Comparison of ENCODE assay signal across 1 cellular context in the genomic region with DNA sequence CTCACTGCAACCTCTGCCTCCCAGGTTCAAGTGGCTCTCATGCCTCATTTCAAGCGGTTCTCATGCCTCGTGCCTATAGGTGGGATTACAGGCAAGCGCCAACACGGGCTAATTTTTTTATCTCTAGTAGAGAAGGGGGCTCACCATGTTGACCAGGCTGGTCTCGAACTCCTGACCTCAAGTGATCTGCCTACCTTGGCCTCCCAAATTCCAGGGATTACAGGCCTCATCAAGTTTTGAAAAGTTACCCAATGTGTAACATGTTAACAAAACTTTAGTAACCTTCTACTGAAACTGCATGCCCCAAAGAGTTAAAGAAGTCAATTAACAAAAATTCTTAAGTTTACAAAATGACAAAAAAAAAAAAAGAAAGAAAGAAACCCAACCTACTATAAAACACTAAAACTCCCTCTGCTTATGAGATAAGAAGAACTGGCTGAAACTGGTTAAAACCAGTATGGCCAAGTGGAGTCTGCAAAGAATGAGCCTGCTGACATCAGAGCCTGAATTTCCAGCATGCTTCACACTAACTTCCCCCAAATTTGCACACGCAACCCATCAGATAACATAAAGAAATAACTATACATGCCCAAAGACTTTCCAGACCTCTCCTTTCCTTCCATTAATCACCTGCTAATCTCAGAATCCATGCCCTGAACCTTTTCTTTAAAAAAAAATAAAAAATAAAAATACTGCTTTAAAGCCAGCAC.
A peak's percentile ranks its signal among the peaks of the same experiment; 100 is the strongest.
TF ChIP-seq lines count a peak whose summit lies in the region.

No MANE protein-coding gene starts in this region.

TF ChIP-seq in K562, 482 proteins besides CTCF, POLR2A, EP300 and RAD21 (continued from another document and continues in another):
- TF ChIP-seq CBFB (CRISPR knock-in tag; IDR thresholded peaks at IDR 0.05) (no peak), ZNF384 (IDR thresholded peaks at IDR 0.05; ENCODE audit: low read depth, low read length) (peak; percentile 80), ARID1B (IDR thresholded peaks at IDR 0.05) (peak; percentile 63), ZNF584 (CRISPR knock-in tag; IDR thresholded peaks at IDR 0.05; ENCODE audit: low read depth) (peak; percentile 91), CAMTA2 (CRISPR knock-in tag; conservative IDR thresholded peaks at IDR 0.05) (no peak), POLR2AphosphoS2 (IDR thresholded peaks at IDR 0.05; ENCODE audit: low read length) (peak; percentile 51; the same call in 1 of the 2 replicates), RBFOX2 (IDR thresholded peaks at IDR 0.05; ENCODE audit: low read depth, low read length) (no peak), CEBPB (tag; IDR thresholded peaks at IDR 0.05) (peak; percentile 23), ESRRA (IDR thresholded peaks at IDR 0.05; ENCODE audit: borderline replicate concordance, low read depth) (0 out of 2 replicates have a peak, but pooled peaks have one; percentile 7), ZNF77 (CRISPR knock-in tag; IDR thresholded peaks at IDR 0.05) (no peak)
- TF ChIP-seq, protein P1, sequence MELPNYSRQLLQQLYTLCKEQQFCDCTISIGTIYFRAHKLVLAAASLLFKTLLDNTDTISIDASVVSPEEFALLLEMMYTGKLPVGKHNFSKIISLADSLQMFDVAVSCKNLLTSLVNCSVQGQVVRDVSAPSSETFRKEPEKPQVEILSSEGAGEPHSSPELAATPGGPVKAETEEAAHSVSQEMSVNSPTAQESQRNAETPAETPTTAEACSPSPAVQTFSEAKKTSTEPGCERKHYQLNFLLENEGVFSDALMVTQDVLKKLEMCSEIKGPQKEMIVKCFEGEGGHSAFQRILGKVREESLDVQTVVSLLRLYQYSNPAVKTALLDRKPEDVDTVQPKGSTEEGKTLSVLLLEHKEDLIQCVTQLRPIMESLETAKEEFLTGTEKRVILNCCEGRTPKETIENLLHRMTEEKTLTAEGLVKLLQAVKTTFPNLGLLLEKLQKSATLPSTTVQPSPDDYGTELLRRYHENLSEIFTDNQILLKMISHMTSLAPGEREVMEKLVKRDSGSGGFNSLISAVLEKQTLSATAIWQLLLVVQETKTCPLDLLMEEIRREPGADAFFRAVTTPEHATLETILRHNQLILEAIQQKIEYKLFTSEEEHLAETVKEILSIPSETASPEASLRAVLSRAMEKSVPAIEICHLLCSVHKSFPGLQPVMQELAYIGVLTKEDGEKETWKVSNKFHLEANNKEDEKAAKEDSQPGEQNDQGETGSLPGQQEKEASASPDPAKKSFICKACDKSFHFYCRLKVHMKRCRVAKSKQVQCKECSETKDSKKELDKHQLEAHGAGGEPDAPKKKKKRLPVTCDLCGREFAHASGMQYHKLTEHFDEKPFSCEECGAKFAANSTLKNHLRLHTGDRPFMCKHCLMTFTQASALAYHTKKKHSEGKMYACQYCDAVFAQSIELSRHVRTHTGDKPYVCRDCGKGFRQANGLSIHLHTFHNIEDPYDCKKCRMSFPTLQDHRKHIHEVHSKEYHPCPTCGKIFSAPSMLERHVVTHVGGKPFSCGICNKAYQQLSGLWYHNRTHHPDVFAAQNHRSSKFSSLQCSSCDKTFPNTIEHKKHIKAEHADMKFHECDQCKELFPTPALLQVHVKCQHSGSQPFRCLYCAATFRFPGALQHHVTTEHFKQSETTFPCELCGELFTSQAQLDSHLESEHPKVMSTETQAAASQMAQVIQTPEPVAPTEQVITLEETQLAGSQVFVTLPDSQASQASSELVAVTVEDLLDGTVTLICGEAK (IDR thresholded peaks at IDR 0.05) = 0 out of 2 replicates have a peak, but pooled peaks have one; percentile 47
- TF ChIP-seq, protein P1 (CRISPR knock-in tag; IDR thresholded peaks at IDR 0.05) = no peak
- TF ChIP-seq, protein P2, sequence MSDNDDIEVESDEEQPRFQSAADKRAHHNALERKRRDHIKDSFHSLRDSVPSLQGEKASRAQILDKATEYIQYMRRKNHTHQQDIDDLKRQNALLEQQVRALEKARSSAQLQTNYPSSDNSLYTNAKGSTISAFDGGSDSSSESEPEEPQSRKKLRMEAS (CRISPR knock-in tag; IDR thresholded peaks at IDR 0.05) = no peak
- TF ChIP-seq, protein P3, sequence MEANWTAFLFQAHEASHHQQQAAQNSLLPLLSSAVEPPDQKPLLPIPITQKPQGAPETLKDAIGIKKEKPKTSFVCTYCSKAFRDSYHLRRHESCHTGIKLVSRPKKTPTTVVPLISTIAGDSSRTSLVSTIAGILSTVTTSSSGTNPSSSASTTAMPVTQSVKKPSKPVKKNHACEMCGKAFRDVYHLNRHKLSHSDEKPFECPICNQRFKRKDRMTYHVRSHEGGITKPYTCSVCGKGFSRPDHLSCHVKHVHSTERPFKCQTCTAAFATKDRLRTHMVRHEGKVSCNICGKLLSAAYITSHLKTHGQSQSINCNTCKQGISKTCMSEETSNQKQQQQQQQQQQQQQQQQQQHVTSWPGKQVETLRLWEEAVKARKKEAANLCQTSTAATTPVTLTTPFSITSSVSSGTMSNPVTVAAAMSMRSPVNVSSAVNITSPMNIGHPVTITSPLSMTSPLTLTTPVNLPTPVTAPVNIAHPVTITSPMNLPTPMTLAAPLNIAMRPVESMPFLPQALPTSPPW (CRISPR knock-in tag; IDR thresholded peaks at IDR 0.05) = peak; percentile 14; the same call in 1 of the 2 replicates
- TF ChIP-seq, protein P4, sequence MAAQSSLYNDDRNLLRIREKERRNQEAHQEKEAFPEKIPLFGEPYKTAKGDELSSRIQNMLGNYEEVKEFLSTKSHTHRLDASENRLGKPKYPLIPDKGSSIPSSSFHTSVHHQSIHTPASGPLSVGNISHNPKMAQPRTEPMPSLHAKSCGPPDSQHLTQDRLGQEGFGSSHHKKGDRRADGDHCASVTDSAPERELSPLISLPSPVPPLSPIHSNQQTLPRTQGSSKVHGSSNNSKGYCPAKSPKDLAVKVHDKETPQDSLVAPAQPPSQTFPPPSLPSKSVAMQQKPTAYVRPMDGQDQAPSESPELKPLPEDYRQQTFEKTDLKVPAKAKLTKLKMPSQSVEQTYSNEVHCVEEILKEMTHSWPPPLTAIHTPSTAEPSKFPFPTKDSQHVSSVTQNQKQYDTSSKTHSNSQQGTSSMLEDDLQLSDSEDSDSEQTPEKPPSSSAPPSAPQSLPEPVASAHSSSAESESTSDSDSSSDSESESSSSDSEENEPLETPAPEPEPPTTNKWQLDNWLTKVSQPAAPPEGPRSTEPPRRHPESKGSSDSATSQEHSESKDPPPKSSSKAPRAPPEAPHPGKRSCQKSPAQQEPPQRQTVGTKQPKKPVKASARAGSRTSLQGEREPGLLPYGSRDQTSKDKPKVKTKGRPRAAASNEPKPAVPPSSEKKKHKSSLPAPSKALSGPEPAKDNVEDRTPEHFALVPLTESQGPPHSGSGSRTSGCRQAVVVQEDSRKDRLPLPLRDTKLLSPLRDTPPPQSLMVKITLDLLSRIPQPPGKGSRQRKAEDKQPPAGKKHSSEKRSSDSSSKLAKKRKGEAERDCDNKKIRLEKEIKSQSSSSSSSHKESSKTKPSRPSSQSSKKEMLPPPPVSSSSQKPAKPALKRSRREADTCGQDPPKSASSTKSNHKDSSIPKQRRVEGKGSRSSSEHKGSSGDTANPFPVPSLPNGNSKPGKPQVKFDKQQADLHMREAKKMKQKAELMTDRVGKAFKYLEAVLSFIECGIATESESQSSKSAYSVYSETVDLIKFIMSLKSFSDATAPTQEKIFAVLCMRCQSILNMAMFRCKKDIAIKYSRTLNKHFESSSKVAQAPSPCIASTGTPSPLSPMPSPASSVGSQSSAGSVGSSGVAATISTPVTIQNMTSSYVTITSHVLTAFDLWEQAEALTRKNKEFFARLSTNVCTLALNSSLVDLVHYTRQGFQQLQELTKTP (IDR thresholded peaks at IDR 0.05; ENCODE audit: low read depth in 1 of 2, partially characterized antibody in 2 of 2) = peak; percentile 26 to 64
- TF ChIP-seq, protein P5, sequence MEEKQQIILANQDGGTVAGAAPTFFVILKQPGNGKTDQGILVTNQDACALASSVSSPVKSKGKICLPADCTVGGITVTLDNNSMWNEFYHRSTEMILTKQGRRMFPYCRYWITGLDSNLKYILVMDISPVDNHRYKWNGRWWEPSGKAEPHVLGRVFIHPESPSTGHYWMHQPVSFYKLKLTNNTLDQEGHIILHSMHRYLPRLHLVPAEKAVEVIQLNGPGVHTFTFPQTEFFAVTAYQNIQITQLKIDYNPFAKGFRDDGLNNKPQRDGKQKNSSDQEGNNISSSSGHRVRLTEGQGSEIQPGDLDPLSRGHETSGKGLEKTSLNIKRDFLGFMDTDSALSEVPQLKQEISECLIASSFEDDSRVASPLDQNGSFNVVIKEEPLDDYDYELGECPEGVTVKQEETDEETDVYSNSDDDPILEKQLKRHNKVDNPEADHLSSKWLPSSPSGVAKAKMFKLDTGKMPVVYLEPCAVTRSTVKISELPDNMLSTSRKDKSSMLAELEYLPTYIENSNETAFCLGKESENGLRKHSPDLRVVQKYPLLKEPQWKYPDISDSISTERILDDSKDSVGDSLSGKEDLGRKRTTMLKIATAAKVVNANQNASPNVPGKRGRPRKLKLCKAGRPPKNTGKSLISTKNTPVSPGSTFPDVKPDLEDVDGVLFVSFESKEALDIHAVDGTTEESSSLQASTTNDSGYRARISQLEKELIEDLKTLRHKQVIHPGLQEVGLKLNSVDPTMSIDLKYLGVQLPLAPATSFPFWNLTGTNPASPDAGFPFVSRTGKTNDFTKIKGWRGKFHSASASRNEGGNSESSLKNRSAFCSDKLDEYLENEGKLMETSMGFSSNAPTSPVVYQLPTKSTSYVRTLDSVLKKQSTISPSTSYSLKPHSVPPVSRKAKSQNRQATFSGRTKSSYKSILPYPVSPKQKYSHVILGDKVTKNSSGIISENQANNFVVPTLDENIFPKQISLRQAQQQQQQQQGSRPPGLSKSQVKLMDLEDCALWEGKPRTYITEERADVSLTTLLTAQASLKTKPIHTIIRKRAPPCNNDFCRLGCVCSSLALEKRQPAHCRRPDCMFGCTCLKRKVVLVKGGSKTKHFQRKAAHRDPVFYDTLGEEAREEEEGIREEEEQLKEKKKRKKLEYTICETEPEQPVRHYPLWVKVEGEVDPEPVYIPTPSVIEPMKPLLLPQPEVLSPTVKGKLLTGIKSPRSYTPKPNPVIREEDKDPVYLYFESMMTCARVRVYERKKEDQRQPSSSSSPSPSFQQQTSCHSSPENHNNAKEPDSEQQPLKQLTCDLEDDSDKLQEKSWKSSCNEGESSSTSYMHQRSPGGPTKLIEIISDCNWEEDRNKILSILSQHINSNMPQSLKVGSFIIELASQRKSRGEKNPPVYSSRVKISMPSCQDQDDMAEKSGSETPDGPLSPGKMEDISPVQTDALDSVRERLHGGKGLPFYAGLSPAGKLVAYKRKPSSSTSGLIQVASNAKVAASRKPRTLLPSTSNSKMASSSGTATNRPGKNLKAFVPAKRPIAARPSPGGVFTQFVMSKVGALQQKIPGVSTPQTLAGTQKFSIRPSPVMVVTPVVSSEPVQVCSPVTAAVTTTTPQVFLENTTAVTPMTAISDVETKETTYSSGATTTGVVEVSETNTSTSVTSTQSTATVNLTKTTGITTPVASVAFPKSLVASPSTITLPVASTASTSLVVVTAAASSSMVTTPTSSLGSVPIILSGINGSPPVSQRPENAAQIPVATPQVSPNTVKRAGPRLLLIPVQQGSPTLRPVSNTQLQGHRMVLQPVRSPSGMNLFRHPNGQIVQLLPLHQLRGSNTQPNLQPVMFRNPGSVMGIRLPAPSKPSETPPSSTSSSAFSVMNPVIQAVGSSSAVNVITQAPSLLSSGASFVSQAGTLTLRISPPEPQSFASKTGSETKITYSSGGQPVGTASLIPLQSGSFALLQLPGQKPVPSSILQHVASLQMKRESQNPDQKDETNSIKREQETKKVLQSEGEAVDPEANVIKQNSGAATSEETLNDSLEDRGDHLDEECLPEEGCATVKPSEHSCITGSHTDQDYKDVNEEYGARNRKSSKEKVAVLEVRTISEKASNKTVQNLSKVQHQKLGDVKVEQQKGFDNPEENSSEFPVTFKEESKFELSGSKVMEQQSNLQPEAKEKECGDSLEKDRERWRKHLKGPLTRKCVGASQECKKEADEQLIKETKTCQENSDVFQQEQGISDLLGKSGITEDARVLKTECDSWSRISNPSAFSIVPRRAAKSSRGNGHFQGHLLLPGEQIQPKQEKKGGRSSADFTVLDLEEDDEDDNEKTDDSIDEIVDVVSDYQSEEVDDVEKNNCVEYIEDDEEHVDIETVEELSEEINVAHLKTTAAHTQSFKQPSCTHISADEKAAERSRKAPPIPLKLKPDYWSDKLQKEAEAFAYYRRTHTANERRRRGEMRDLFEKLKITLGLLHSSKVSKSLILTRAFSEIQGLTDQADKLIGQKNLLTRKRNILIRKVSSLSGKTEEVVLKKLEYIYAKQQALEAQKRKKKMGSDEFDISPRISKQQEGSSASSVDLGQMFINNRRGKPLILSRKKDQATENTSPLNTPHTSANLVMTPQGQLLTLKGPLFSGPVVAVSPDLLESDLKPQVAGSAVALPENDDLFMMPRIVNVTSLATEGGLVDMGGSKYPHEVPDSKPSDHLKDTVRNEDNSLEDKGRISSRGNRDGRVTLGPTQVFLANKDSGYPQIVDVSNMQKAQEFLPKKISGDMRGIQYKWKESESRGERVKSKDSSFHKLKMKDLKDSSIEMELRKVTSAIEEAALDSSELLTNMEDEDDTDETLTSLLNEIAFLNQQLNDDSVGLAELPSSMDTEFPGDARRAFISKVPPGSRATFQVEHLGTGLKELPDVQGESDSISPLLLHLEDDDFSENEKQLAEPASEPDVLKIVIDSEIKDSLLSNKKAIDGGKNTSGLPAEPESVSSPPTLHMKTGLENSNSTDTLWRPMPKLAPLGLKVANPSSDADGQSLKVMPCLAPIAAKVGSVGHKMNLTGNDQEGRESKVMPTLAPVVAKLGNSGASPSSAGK (IDR thresholded peaks at IDR 0.05) = peak; percentile 76
